In the genomic region with DNA sequence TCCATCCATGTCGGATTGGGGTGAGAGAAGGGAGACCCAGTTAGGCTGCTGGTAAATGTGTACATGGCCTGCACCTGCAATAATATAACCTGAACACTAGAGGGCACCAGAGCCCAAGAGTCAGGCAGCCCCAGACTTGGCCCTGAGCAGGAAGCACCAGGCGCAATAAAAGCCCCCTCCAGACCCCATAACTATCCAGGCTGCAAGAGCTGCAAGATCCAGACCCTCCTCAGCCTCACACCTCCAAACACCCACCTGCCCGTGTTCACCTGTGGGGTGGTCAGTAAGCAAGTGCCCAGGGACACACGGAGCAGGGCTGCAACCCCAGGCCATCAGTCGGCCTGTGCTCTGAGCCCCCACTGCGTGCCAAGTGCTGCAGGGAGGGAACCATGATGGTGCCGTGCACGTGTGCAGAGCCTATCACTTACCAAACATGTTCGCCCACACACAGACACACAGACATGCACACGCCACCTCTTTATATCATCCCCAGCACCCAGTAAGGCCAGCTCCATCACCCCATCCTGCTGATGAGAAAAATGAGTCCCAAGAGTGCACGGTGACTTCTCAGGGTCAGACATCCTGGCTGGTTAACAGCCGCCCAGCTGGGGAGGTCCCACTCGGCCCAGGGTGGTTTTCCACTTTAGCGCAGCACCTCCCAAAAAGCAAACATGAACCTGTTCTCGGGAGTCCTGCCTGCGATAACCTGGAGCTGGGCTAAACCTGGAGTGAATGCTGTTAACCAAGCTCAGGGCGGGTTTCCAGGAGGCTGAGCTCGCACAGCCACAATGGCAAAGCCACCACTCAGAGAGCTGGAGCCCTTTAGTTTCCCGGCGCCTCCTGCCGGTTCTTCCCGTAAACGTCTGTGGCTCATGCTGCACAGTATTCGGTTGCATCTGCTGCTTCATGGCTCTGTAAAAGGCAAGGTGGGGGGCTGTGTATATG, we compare ENCODE assay signal across 8 cellular contexts.
DNase-seq lines count a peak whose midpoint lies in the region; ATAC-seq and TF ChIP-seq lines count a peak whose summit lies in the region.

No MANE protein-coding gene starts in this region.

- no peak overlapping the region for H3K27ac Mint-ChIP-seq in Caco-2 (ENCODE audit: unreplicated experiment)
- peak overlapping the region; percentile 11 for H3K27ac Mint-ChIP-seq in activated naive CD4-positive, alpha-beta T cell treated with anti-CD3 and anti-CD28 coated beads, Interleukin-2, amount 50 U/mL, for 24 hours

- no peak overlapping the region for H3K4me3 Mint-ChIP-seq in Caco-2 (ENCODE audit: unreplicated experiment)
- H3K4me3 Mint-ChIP-seq in activated naive CD4-positive, alpha-beta T cell treated with anti-CD3 and anti-CD28 coated beads, Interleukin-2, amount 50 U/mL, for 24 hours = no peak overlapping the region

- H3K4me3 ChIP-seq in Caco-2 (ENCODE audit: low read depth, low read length) (no peak overlapping the region), RWPE2 (ENCODE audit: severe bottlenecking) (no peak overlapping the region)

- no peaks in the 10 kb centered on the region for H3K9me3 Mint-ChIP-seq in Caco-2 (ENCODE audit: unreplicated experiment)
- no peaks in the 10 kb centered on the region for H3K9me3 Mint-ChIP-seq in activated naive CD4-positive, alpha-beta T cell treated with anti-CD3 and anti-CD28 coated beads, Interleukin-2, amount 50 U/mL, for 24 hours

- BruUV-seq in Caco-2 (replicated peaks; lab: Mats Ljungman, UMichigan) = no TSS peak

- DNase-seq in Caco-2 (peak; percentile 50 to 69), M059J (ENCODE audit: low read depth) (peak; percentile 38), RWPE2 (ENCODE audit: low spot score) (no peak), Right ventricle myocardium superior (no peak), renal cortical epithelial cell (ENCODE audit: low read depth) (peak; percentile 43)

- H3K36me3 Mint-ChIP-seq in Caco-2 (ENCODE audit: insufficient read depth, unreplicated experiment) = peaks cover 13% of the 10 kb centered on the region
- no peaks in the 10 kb centered on the region for H3K36me3 Mint-ChIP-seq in activated naive CD4-positive, alpha-beta T cell treated with anti-CD3 and anti-CD28 coated beads, Interleukin-2, amount 50 U/mL, for 24 hours

- no peaks in the 10 kb centered on the region for H3K27me3 Mint-ChIP-seq in Caco-2 (ENCODE audit: insufficient read depth, unreplicated experiment)
- H3K27me3 Mint-ChIP-seq in activated naive CD4-positive, alpha-beta T cell treated with anti-CD3 and anti-CD28 coated beads, Interleukin-2, amount 50 U/mL, for 24 hours = peaks cover 1% of the 10 kb centered on the region

- H3K4me1 ChIP-seq in Caco-2 (no peaks in the 10 kb centered on the region), RWPE2 (ENCODE audit: insufficient read depth, poor library complexity, severe bottlenecking) (peaks cover 4% of the 10 kb centered on the region)

- ATAC-seq in GM21515 (IDR thresholded peaks at IDR 0.05; ENCODE audit: unreplicated experiment) (peak; percentile 70), RWPE2 (ENCODE audit: low read depth) (peak; percentile 64), Right ventricle myocardium superior (ENCODE audit: poor library complexity) (peak; percentile 84), HG03457 (IDR thresholded peaks at IDR 0.05; ENCODE audit: unreplicated experiment) (no peak)

- H3K9me3 ChIP-seq in Caco-2 = no peaks in the 10 kb centered on the region
- H3K9me3 ChIP-seq in RWPE2 (ENCODE audit: severe bottlenecking) = no peaks in the 10 kb centered on the region

- peak overlapping the region; percentile 27 for H3K27ac ChIP-seq in RWPE2 (ENCODE audit: poor library complexity, severe bottlenecking)

- no peaks in the 10 kb centered on the region for H3K36me3 ChIP-seq in Caco-2 (ENCODE audit: control insufficient read depth, insufficient read depth, low read length)
- no peaks in the 10 kb centered on the region for H3K36me3 ChIP-seq in RWPE2 (ENCODE audit: low read depth)

- POLR2A ChIA-PET in Caco-2 (lab: Charles Lee) = no interaction called here

- CTCF ChIA-PET in Caco-2 (lab: Charles Lee) = interaction anchor here (0.6 to 1.6 kb wide), 12 partner anchors 19 to 971 kb away, joined by 3 to 7 read pairs (median 4); no protein-coding TSS in a partner anchor

- H3K4me1 Mint-ChIP-seq in Caco-2 (ENCODE audit: low read depth, unreplicated experiment) = no peaks in the 10 kb centered on the region
- H3K4me1 Mint-ChIP-seq in activated naive CD4-positive, alpha-beta T cell treated with anti-CD3 and anti-CD28 coated beads, Interleukin-2, amount 50 U/mL, for 24 hours = no peaks in the 10 kb centered on the region

- no peaks in the 10 kb centered on the region for H3K27me3 ChIP-seq in Caco-2 (replicated peaks; ENCODE audit: control insufficient read depth, insufficient read depth, low read length)
- H3K27me3 ChIP-seq in RWPE2 (ENCODE audit: insufficient read depth, poor library complexity, severe bottlenecking) = no peaks in the 10 kb centered on the region

- intact Hi-C loops in Caco-2 (cut with micrococcal nuclease; ENCODE audit: unreplicated experiment) (loop anchor here (1.0 to 2.0 kb wide), 5 partner anchors 28 to 628 kb away; no protein-coding TSS in a partner anchor), Right ventricle myocardium superior (cut with DNase I) (loop anchor here (10.0 kb wide), 1 partner anchor 594 kb away; no protein-coding TSS in a partner anchor)

- TF ChIP-seq CTCF in Caco-2 (IDR thresholded peaks at IDR 0.05; ENCODE audit: insufficient read depth in 1 of 2, low read depth in 1 of 2, low read length in 1 of 2, severe bottlenecking in 1 of 2, unreplicated experiment in 1 of 2) (peak; percentile 82 to 94), RWPE2 (IDR thresholded peaks at IDR 0.05; ENCODE audit: poor library complexity, severe bottlenecking) (peak; percentile 94)

Comparison
In these comparisons a context has a peak if more than half of its experiments do, and no peak if none do; other contexts are left out.
1. DNase-seq: peak in Caco-2 (2 of 2), M059J (single experiment) and renal cortical epithelial cell (single experiment); none in RWPE2 (single experiment) and Right ventricle myocardium superior (single experiment).